Comparison of ENCODE assay signal across 21 cellular contexts in genomic region chr4:185879666-185880312, GRCh38.
DNase-seq lines count a peak whose midpoint lies in the region; ATAC-seq and TF ChIP-seq lines count a peak whose summit lies in the region.
"Had no signal": no experiment of that assay in that cellular context is flagged by ENCODE, and none has a peak within 500 bp of the region (broad histone marks: within the 10 kb centered on the region; RNA-seq: fewer than 3 reads in every experiment).

No MANE protein-coding gene starts in this region.

- intact Hi-C loops in thyroid gland (cut with DNase I), result no loop called here

- H3K4me3 ChIP-seq in thyroid gland (replicated peaks in 1 of 3), result no peak overlapping the region
- H3K4me3 ChIP-seq: BLaER1 treated with 17β-estradiol and CSF1 and Interleukin-3, amounts not matched to agents 10 nM and 100 nM; coronary artery; left ventricle myocardium inferior; prostate gland; SJSA1; tibial nerve had no signal

- DNase-seq in MV-4-11 (lab: John Stamatoyannopoulos, UW) (peak; percentile 37), chondrocyte (ENCODE audit: low spot score) (no peak), thyroid gland (no peak), OCI-M2 (lab: John Stamatoyannopoulos, UW; ENCODE audit: unreplicated experiment) (no peak), SW 1271 (lab: John Stamatoyannopoulos, UW) (no peak), NCI-H146 treated with DMSO at 0.1 percent for 48 hours (lab: John Stamatoyannopoulos, UW; ENCODE audit: unreplicated experiment) (no peak)
- DNase-seq: activated T-cell treated with anti-CD3 and anti-CD28 coated beads, Interleukin-2, amount 50 U/mL, for 48 hours; effector CD8-positive, alpha-beta T cell; GOT3; left ventricle myocardium inferior; mesendoderm; NCI-H1694 treated with DMSO at 0.1 percent for 48 hours; NCI-H446 had no signal

- no peak overlapping the region for H3K4me3 Mint-ChIP-seq in chondrocyte (ENCODE audit: unreplicated experiment)

- H3K4me1 ChIP-seq in thyroid gland, result no peaks in the 10 kb centered on the region
- H3K4me1 ChIP-seq: prostate gland, tibial nerve had no signal

- peaks cover 8% of the 10 kb centered on the region for H3K9me3 Mint-ChIP-seq in chondrocyte (ENCODE audit: low read depth)

- no peaks in the 10 kb centered on the region for H3K27me3 Mint-ChIP-seq in chondrocyte (ENCODE audit: low read depth)

- peaks cover 2% of the 10 kb centered on the region for H3K36me3 Mint-ChIP-seq in chondrocyte (ENCODE audit: low read depth)

- no peaks in the 10 kb centered on the region for H3K27me3 ChIP-seq in thyroid gland
- H3K27me3 ChIP-seq: BLaER1 treated with 17β-estradiol and CSF1 and Interleukin-3, amounts not matched to agents 10 nM and 100 nM; SJSA1; tibial nerve had no signal

- TF ChIP-seq POLR2A in thyroid gland (IDR thresholded peaks at IDR 0.05), result no peak

- no peak for TF ChIP-seq CTCF in chondrocyte (IDR thresholded peaks at IDR 0.05)
- no peak for TF ChIP-seq CTCF in thyroid gland (IDR thresholded peaks at IDR 0.05)

- peak; percentile 79 for ATAC-seq in HG02798 (IDR thresholded peaks at IDR 0.05; ENCODE audit: poor library complexity, unreplicated experiment)
- ATAC-seq: sciatic nerve had no signal

- 87 to 91% methylated on average over 18 of the region's 18 CpGs for WGBS in thyroid gland, 2 donors

- H3K36me3 ChIP-seq in thyroid gland, result no peaks in the 10 kb centered on the region
- H3K36me3 ChIP-seq: BLaER1 treated with 17β-estradiol and CSF1 and Interleukin-3, amounts not matched to agents 10 nM and 100 nM; left ventricle myocardium inferior; prostate gland; SJSA1; tibial nerve had no signal

- no peaks in the 10 kb centered on the region for H3K9me3 ChIP-seq in thyroid gland
- H3K9me3 ChIP-seq: prostate gland, SJSA1 had no signal

- peak overlapping the region; percentile 95 for H3K27ac Mint-ChIP-seq in chondrocyte (ENCODE audit: unreplicated experiment)

- H3K4me1 Mint-ChIP-seq in chondrocyte (ENCODE audit: low read depth), result peaks cover 42% of the 10 kb centered on the region

- peak overlapping the region in 2 of 3 donors; percentile 9 to 32 for H3K27ac ChIP-seq in thyroid gland
- H3K27ac ChIP-seq: BLaER1 treated with 17β-estradiol and CSF1 and Interleukin-3, amounts not matched to agents 10 nM and 100 nM; coronary artery; left ventricle myocardium inferior; RWPE1; SJSA1; tibial nerve had no signal
